In genomic region chr3:189132125-189132744, GRCh38 we compare ENCODE assay signal across 8 cellular contexts. TPM values are rescaled to one million over a fixed set of nuclear protein-coding genes. Genes with fewer than 3 reads are reported as not detected.
DNase-seq lines count a peak whose midpoint lies in the region; ATAC-seq, FAIRE-seq and TF ChIP-seq lines count a peak whose summit lies in the region.

No MANE protein-coding gene starts in this region.

- no CpG with 5 or more reads among the region's 11 CpGs for WGBS in neuronal stem cell (ENCODE audit: extremely low coverage in 2 of 2, insufficient read length in 2 of 2, insufficient replicate concordance in 1 of 2), 2 donors

- H3K4me3 ChIP-seq in SJCRH30 (no peak overlapping the region), keratinocyte (ENCODE audit: control insufficient read depth in 2 of 3, extremely low read depth in 1 of 3, insufficient read depth in 2 of 3, low read depth in 1 of 3, low read length in 3 of 3) (peak overlapping the region in 1 of 3 experiments; percentile 18), neuronal stem cell (ENCODE audit: low read length in 2 of 2) (no peak overlapping the region)

- H3K9me1 ChIP-seq in keratinocyte (ENCODE audit: control insufficient read depth, extremely low read depth, insufficient read depth, low read length): no peaks in the 10 kb centered on the region

- no peak overlapping the region for H4K8ac ChIP-seq in neuronal stem cell (ENCODE audit: low read depth, low read length)

- H3K23ac ChIP-seq in neuronal stem cell (ENCODE audit: low read depth, low read length, poor library complexity): no peak overlapping the region

- CTCF ChIA-PET in GM10248 (lab: Yijun Ruan, JAX): interaction anchor here (1.0 to 2.0 kb wide), 6 partner anchors 10 to 1394 kb away, joined by 3 to 9 read pairs (median 4); no protein-coding TSS in a partner anchor
- CTCF ChIA-PET in activated naive CD4-positive, alpha-beta T cell treated with anti-CD3 and anti-CD28 coated beads, Interleukin-2, amount 10 ng/mL, durations not matched to agents 7 days and 5 days (lab: Charles Lee): interaction anchor here (0.6 to 2.3 kb wide), 7 partner anchors 9 to 1393 kb away, joined by 3 to 11 read pairs (median 3); no protein-coding TSS in a partner anchor

- H3K18ac ChIP-seq in neuronal stem cell (ENCODE audit: low read length): no peak overlapping the region

- H3K14ac ChIP-seq in neuronal stem cell (ENCODE audit: low read length): no peak overlapping the region

- H3K9me3 Mint-ChIP-seq in activated naive CD4-positive, alpha-beta T cell treated with anti-CD3 and anti-CD28 coated beads, Interleukin-2, amount 10 ng/mL, durations not matched to agents 7 days and 5 days: peaks cover 15% of the 10 kb centered on the region

- DNase-seq in GM10248 (ENCODE audit: extremely low spot score) (peak; percentile 28), SJCRH30 (peak; percentile 6 to 24), keratinocyte (ENCODE audit: low read depth, low spot score) (peak; percentile 13), NCI-H2081 treated with DMSO at 0.1 percent for 48 hours (lab: John Stamatoyannopoulos, UW) (no peak), neuronal stem cell (ENCODE audit: low spot score) (no peak)
- peak; percentile 89 for DNase-seq in activated naive CD4-positive, alpha-beta T cell treated with anti-CD3 and anti-CD28 coated beads, Interleukin-2, amount 10 ng/mL, durations not matched to agents 7 days and 5 days
- DNase-seq in stimulated activated CD4-positive, alpha-beta T cell treated with anti-CD3 and anti-CD28 coated beads, TNF-alpha, amount 100 ng/mL, for 24 hours (ENCODE audit: low read depth in 3 of 3): peak; percentile 38 to 76 (median 40)

- H4K20me1 ChIP-seq in keratinocyte (ENCODE audit: control insufficient read depth, extremely low read depth, insufficient read depth, low read length): no peaks in the 10 kb centered on the region

- ATAC-seq in HG02973 (IDR thresholded peaks at IDR 0.05; ENCODE audit: unreplicated experiment): peak; percentile 60

- H3K27me3 Mint-ChIP-seq in activated naive CD4-positive, alpha-beta T cell treated with anti-CD3 and anti-CD28 coated beads, Interleukin-2, amount 10 ng/mL, durations not matched to agents 7 days and 5 days: no peaks in the 10 kb centered on the region

- no peaks in the 10 kb centered on the region for H3K79me1 ChIP-seq in neuronal stem cell (ENCODE audit: low read depth, low read length)

- peak overlapping the region; percentile 96 for H3K27ac Mint-ChIP-seq in activated naive CD4-positive, alpha-beta T cell treated with anti-CD3 and anti-CD28 coated beads, Interleukin-2, amount 10 ng/mL, durations not matched to agents 7 days and 5 days

- H2BK12ac ChIP-seq in neuronal stem cell (ENCODE audit: low read length): no peak overlapping the region

- H2BK15ac ChIP-seq in neuronal stem cell (ENCODE audit: low read length): no peak overlapping the region

- H3K27me3 ChIP-seq in SJCRH30 (no peaks in the 10 kb centered on the region), keratinocyte (ENCODE audit: control insufficient read depth, extremely low read depth, insufficient read depth, low read length) (no peaks in the 10 kb centered on the region), neuronal stem cell (ENCODE audit: control insufficient read depth in 3 of 3, insufficient read depth in 3 of 3, low read depth in 1 of 3, low read length in 3 of 3) (no peaks in the 10 kb centered on the region)

- peak overlapping the region; percentile 6 for H3K4me3 Mint-ChIP-seq in activated naive CD4-positive, alpha-beta T cell treated with anti-CD3 and anti-CD28 coated beads, Interleukin-2, amount 10 ng/mL, durations not matched to agents 7 days and 5 days

- peaks cover 13% of the 10 kb centered on the region for H3K36me3 Mint-ChIP-seq in activated naive CD4-positive, alpha-beta T cell treated with anti-CD3 and anti-CD28 coated beads, Interleukin-2, amount 10 ng/mL, durations not matched to agents 7 days and 5 days

- H3K9ac ChIP-seq in keratinocyte (ENCODE audit: control insufficient read depth, extremely low read depth, insufficient read depth, low read length) (no peak overlapping the region), neuronal stem cell (ENCODE audit: low read depth, low read length, poor library complexity) (no peak overlapping the region)

- H3K9me3 ChIP-seq in SJCRH30 (replicated peaks): no peaks in the 10 kb centered on the region
- no peaks in the 10 kb centered on the region for H3K9me3 ChIP-seq in keratinocyte (ENCODE audit: control insufficient read depth, low read depth, low read length)
- H3K9me3 ChIP-seq in neuronal stem cell (replicated peaks in 1 of 2; ENCODE audit: control insufficient read depth in 2 of 2, insufficient read depth in 1 of 2, low read depth in 1 of 2, low read length in 2 of 2): no peaks in the 10 kb centered on the region

- H4K91ac ChIP-seq in neuronal stem cell (ENCODE audit: low read depth, low read length, poor library complexity): no peak overlapping the region

- H2AK5ac ChIP-seq in neuronal stem cell (ENCODE audit: low read depth, low read length): no peak overlapping the region

- FAIRE-seq in keratinocyte (lab: Jason Lieb, UNC): peak; percentile 99

- H3K4me1 ChIP-seq in SJCRH30: no peaks in the 10 kb centered on the region
- H3K4me1 ChIP-seq in keratinocyte (ENCODE audit: control insufficient read depth, extremely low read depth, insufficient read depth, low read length): peaks cover 13% of the 10 kb centered on the region
- H3K4me1 ChIP-seq in neuronal stem cell (ENCODE audit: control insufficient read depth in 2 of 2, insufficient read depth in 1 of 2, low read depth in 1 of 2, low read length in 2 of 2): no peaks in the 10 kb centered on the region

- dilution Hi-C loops in keratinocyte (cut with MboI; ENCODE audit: extremely low pct_ligation_motif_present, low sequenced_read_pairs): no loop called here

- H2BK120ac ChIP-seq in neuronal stem cell (ENCODE audit: low read depth, low read length): no peak overlapping the region

- H3K36me3 ChIP-seq in SJCRH30 (no peaks in the 10 kb centered on the region), keratinocyte (ENCODE audit: control insufficient read depth in 2 of 2, extremely low read depth in 1 of 2, insufficient read depth in 2 of 2, low read length in 2 of 2) (no peaks in the 10 kb centered on the region), neuronal stem cell (replicated peaks in 1 of 2; ENCODE audit: control insufficient read depth in 2 of 2, insufficient read depth in 2 of 2, low read length in 2 of 2) (no peaks in the 10 kb centered on the region)

- POLR2A ChIA-PET in GM10248 (lab: Yijun Ruan, JAX): no interaction called here

- H3K79me2 ChIP-seq in keratinocyte (ENCODE audit: control insufficient read depth, insufficient read depth, low read length): no peaks in the 10 kb centered on the region

- peaks cover 29% of the 10 kb centered on the region for H3K4me1 Mint-ChIP-seq in activated naive CD4-positive, alpha-beta T cell treated with anti-CD3 and anti-CD28 coated beads, Interleukin-2, amount 10 ng/mL, durations not matched to agents 7 days and 5 days

- H3K4ac ChIP-seq in neuronal stem cell (ENCODE audit: low read length): no peak overlapping the region

- H3K27ac ChIP-seq in SJCRH30: no peak overlapping the region
- no peak overlapping the region for H3K27ac ChIP-seq in keratinocyte (ENCODE audit: control insufficient read depth, insufficient read depth, low read length)
- no peak overlapping the region for H3K27ac ChIP-seq in neuronal stem cell (replicated peaks; ENCODE audit: low read length)

- H2AFZ ChIP-seq in keratinocyte (ENCODE audit: control insufficient read depth, low read length): peak overlapping the region; percentile 58
- no peak overlapping the region for H2AFZ ChIP-seq in neuronal stem cell (ENCODE audit: low read length)

- peak overlapping the region; percentile 65 for H3K4me2 ChIP-seq in keratinocyte (ENCODE audit: control insufficient read depth, extremely low read depth, insufficient read depth, low read depth, low read length)
- no peak overlapping the region for H3K4me2 ChIP-seq in neuronal stem cell (ENCODE audit: insufficient read depth, low read length, poor library complexity, severe bottlenecking)

- TF ChIP-seq CTCF in GM10248 (IDR thresholded peaks at IDR 0.05; ENCODE audit: control extremely low read depth, extremely low read depth, low read depth, missing control alignments) (no peak), keratinocyte (optimal IDR thresholded peaks at IDR 0.05 in 1 of 3, IDR thresholded peaks at IDR 0.05 in 1 of 3, conservative IDR thresholded peaks at IDR 0.05 in 1 of 3; ENCODE audit: extremely low read depth in 1 of 3, insufficient read depth in 2 of 3, low read length in 3 of 3) (no peak)

- no peak overlapping the region for H2BK5ac ChIP-seq in neuronal stem cell (ENCODE audit: low read length)

RNA-seq across cellular contexts. Expression of gene TPRG1, which starts 39.5 kb away (rescaled TPM):
- total RNA-seq in SJCRH30 (2014; rRNA removed; shearing (Covaris generic)): 0.04 TPM in 1 of 2 replicates, not detected in the other
- 0.29 to 1.5 TPM (median 1.3 TPM) in 3 replicates for polyA plus RNA-seq in keratinocyte
- polyA plus RNA-seq in keratinocyte (2011; ENCODE audit: low read depth): 10.4 TPM
- 0.88 and 1.4 TPM in 2 replicates for polyA plus RNA-seq in keratinocyte (2011; cell fraction: cytosol; rRNA removed)
- 0.97 and 1.2 TPM in 2 replicates for polyA plus RNA-seq in keratinocyte (2011; cell fraction: nucleus; rRNA removed)
- 0.53 and 7.2 TPM in 2 replicates for polyA plus RNA-seq in keratinocyte (2012; ENCODE audit: low replicate concordance)
- polyA minus RNA-seq in keratinocyte: 2.3 to 3.1 TPM in 2 of 3 replicates, not detected in the other
- not detected for polyA minus RNA-seq in keratinocyte (2011; cell fraction: cytosol; rRNA and poly(A)+ RNA removed)
- polyA minus RNA-seq in keratinocyte (2011; cell fraction: nucleus; rRNA and poly(A)+ RNA removed): 0.74 and 2.4 TPM in 2 replicates
- 0.24 TPM for polyA plus RNA-seq in neuronal stem cell (2013, experiment 1 of 2)
- polyA plus RNA-seq in neuronal stem cell (2013, experiment 2 of 2): 0.18 TPM

Comparison
In these comparisons a context has a peak if more than half of its experiments do, and no peak if none do; other contexts are left out.
1. DNase-seq: peak in GM10248 (single experiment), SJCRH30 (2 of 2), activated naive CD4-positive, alpha-beta T cell treated with anti-CD3 and anti-CD28 coated beads, Interleukin-2, amount 10 ng/mL, durations not matched to agents 7 days and 5 days (single experiment), keratinocyte (single experiment) and stimulated activated CD4-positive, alpha-beta T cell treated with anti-CD3 and anti-CD28 coated beads, TNF-alpha, amount 100 ng/mL, for 24 hours (3 of 3); none in NCI-H2081 treated with DMSO at 0.1 percent for 48 hours (single experiment) and neuronal stem cell (single experiment).